Comparison of ENCODE assay signal across 1 cellular context in genomic region chr11:28400236-28401100, GRCh38.
TF ChIP-seq lines count a peak whose summit lies in the region.

No MANE protein-coding gene starts in this region.

TF ChIP-seq in HepG2, 621 proteins besides CTCF, POLR2A, EP300 and RAD21 (continued from another document):
- TF ChIP-seq, protein P1, sequence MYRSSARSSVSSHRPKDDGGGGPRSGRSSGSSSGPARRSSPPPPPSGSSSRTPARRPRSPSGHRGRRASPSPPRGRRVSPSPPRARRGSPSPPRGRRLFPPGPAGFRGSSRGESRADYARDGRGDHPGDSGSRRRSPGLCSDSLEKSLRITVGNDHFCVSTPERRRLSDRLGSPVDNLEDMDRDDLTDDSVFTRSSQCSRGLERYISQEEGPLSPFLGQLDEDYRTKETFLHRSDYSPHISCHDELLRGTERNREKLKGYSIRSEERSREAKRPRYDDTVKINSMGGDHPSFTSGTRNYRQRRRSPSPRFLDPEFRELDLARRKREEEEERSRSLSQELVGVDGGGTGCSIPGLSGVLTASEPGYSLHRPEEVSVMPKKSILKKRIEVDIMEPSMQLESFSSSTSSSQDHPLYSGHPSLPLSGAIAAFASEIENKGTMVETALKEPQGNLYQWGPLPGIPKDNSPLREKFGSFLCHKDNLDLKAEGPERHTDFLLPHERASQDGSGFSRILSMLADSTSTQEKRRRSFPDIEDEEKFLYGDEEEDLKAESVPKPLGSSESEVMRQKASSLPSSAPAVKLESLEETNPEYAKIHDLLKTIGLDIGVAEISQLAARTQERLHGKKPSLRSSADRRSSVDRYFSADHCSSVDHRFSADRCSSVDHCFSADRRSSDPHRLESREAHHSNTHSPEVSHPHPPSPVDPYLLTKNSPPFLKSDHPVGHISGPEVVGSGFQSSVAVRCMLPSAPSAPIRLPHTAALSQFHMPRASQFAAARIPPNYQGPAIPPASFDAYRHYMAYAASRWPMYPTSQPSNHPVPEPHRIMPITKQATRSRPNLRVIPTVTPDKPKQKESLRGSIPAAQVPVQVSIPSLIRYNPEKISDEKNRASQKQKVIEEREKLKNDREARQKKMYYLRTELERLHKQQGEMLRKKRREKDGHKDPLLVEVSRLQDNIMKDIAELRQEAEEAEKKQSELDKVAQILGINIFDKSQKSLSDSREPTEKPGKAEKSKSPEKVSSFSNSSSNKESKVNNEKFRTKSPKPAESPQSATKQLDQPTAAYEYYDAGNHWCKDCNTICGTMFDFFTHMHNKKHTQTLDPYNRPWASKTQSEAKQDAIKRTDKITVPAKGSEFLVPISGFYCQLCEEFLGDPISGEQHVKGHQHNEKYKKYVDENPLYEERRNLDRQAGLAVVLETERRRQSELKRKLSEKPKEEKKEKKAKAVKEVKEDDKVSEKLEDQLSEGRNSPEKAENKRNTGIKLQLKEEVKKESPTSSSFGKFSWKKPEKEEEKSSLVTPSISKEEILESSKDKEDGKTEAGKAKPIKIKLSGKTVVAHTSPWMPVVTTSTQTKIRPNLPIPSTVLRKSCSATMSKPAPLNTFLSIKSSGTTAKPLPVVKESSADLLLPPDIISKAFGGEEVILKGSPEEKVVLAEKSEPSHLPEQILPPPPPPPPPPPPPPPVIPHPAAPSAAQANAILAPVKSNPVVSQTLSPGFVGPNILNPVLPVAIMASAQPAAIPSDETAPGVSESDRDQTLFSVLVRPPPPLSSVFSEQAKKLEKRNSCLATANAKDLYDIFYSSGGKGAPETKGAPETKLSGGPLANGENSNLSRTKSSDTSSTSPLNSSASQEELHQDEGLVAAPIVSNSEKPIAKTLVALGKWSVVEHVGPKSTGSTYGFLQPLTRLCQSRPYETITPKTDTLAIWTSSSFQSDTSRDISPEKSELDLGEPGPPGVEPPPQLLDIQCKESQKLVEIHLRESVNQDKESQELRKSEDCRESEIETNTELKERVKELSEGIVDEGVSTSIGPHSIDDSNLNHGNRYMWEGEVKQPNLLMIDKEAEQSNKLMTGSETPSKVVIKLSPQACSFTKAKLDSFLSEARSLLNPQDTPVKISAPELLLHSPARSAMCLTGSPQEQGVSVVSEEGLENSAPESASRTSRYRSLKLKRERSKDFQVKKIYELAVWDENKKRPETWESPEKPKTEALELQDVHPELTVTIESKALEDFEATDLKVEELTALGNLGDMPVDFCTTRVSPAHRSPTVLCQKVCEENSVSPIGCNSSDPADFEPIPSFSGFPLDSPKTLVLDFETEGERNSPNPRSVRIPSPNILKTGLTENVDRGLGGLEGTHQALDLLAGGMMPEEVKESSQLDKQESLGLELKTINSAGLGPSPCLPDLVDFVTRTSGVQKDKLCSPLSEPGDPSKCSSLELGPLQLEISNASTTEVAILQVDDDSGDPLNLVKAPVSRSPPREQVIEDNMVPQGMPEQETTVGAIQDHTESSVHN (CRISPR knock-in tag; IDR thresholded peaks at IDR 0.05): no peak
- no peak for TF ChIP-seq ZNF839 (CRISPR knock-in tag; IDR thresholded peaks at IDR 0.05; ENCODE audit: borderline replicate concordance)
- no peak for TF ChIP-seq FOXK1 (CRISPR knock-in tag; IDR thresholded peaks at IDR 0.05; ENCODE audit: borderline replicate concordance, low read depth)
